ENCODE assay signal across 9 cellular contexts in the genomic region with DNA sequence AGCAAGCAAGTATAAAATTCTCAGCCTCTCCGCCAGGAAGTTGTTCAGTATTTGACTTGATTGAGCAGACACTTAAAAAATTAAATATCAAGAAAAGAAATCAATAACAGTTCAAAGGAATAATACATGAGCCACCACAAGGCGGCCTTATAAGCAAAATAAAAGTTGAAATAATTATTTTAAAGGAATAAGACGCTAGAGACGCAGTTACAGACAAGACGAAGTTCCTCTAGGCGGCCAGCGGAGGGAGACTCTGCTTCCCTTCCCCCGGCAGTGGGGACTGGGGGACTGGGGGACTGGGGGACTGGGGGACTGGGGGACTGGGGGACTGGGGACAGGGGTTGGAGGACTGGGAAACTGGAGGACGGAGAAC. TPM values are rescaled to one million over a fixed set of nuclear protein-coding genes. Genes with fewer than 3 reads are reported as not detected.
DNase-seq lines count a peak whose midpoint lies in the region; ATAC-seq and TF ChIP-seq lines count a peak whose summit lies in the region.
"Had no signal": no experiment of that assay in that cellular context is flagged by ENCODE, and none has a peak within 500 bp of the region (broad histone marks: within the 10 kb centered on the region; RNA-seq: fewer than 3 reads in every experiment).

No MANE protein-coding gene starts in this region.

- no peak overlapping the region for H2BK5ac ChIP-seq in mesendoderm (ENCODE audit: low read length)

- DNase-seq in H4 (ENCODE audit: low spot score), result peak; percentile 53
- peak; percentile 31 for DNase-seq in NCI-H774 (lab: John Stamatoyannopoulos, UW)
- peak; percentile 12 for DNase-seq in epithelial cell of proximal tubule (ENCODE audit: low read depth)
- DNase-seq in mesendoderm, result peak; percentile 68

- H3K27me3 ChIP-seq in mesendoderm (ENCODE audit: insufficient read depth, low read length, poor library complexity), result no peaks in the 10 kb centered on the region

- H3K18ac ChIP-seq in mesendoderm (ENCODE audit: low read length), result no peak overlapping the region

- H4K8ac ChIP-seq in mesendoderm (ENCODE audit: low read depth, low read length), result no peak overlapping the region

- no peak overlapping the region for H4K5ac ChIP-seq in mesendoderm (ENCODE audit: low read length)

- H3K79me2 ChIP-seq in mesendoderm (ENCODE audit: control insufficient read depth, insufficient read depth, low read length), result no peaks in the 10 kb centered on the region

- ATAC-seq in HG02798 (IDR thresholded peaks at IDR 0.05; ENCODE audit: poor library complexity, unreplicated experiment) (no peak), GM19328 (IDR thresholded peaks at IDR 0.05; ENCODE audit: unreplicated experiment) (no peak), HG02610 (IDR thresholded peaks at IDR 0.05; ENCODE audit: unreplicated experiment) (no peak), HG02571 (IDR thresholded peaks at IDR 0.05; ENCODE audit: unreplicated experiment) (no peak)

- H3K9ac ChIP-seq in mesendoderm (ENCODE audit: low read length), result peak overlapping the region; percentile 39

- no CpG with 5 or more reads among the region's 9 CpGs for WGBS in mesendoderm (ENCODE audit: extremely low coverage, insufficient coverage, low lambda C conversion rate)

- H2AK5ac ChIP-seq in mesendoderm (ENCODE audit: low read length), result no peak overlapping the region

- peak overlapping the region; percentile 52 for H3K4me3 ChIP-seq in epithelial cell of proximal tubule (ENCODE audit: low read depth, low read length)
- peak overlapping the region; percentile 41 for H3K4me3 ChIP-seq in mesendoderm (ENCODE audit: low read length)

- H3K4me2 ChIP-seq in mesendoderm (ENCODE audit: low read length), result peak overlapping the region; percentile 40

- TF ChIP-seq CTCF in epithelial cell of proximal tubule (conservative IDR thresholded peaks at IDR 0.05; ENCODE audit: low read depth, low read length), result peak; percentile 54

- no peak overlapping the region for H3K23ac ChIP-seq in mesendoderm (ENCODE audit: low read length)

- no peak overlapping the region for H2BK120ac ChIP-seq in mesendoderm (ENCODE audit: low read depth, low read length)

- H2BK15ac ChIP-seq in mesendoderm (replicated peaks; ENCODE audit: low read depth), result no peak overlapping the region

- H3K4me1 ChIP-seq in mesendoderm (ENCODE audit: control insufficient read depth, low read depth, low read length), result no peaks in the 10 kb centered on the region

- no peak overlapping the region for H3K4ac ChIP-seq in mesendoderm (ENCODE audit: low read depth, low read length)

- H3K36me3 ChIP-seq in mesendoderm (ENCODE audit: control insufficient read depth, insufficient read depth, low read length), result no peaks in the 10 kb centered on the region

- peak overlapping the region; percentile 79 for H3K56ac ChIP-seq in mesendoderm (ENCODE audit: low read length)

- no peaks in the 10 kb centered on the region for H3K79me1 ChIP-seq in mesendoderm (ENCODE audit: low read length)

- H3K27ac ChIP-seq in mesendoderm (ENCODE audit: low read depth, low read length), result no peak overlapping the region

RNA-seq across cellular contexts. Expression of gene CCDC178, which starts 0.5 kb away (rescaled TPM):
- total RNA-seq in H4 (2014; rRNA removed; shearing (Covaris generic)), result not detected in 2 replicates
- total RNA-seq in epithelial cell of proximal tubule, result 0.58 TPM in 1 of 2 replicates, not detected in the other
- 0.06 TPM for polyA plus RNA-seq in mesendoderm (2013, experiment 1 of 2)
- polyA plus RNA-seq in mesendoderm (2013, experiment 2 of 2), result 0.06 TPM
- total RNA-seq: pulmonary artery endothelial cell had no signal

Comparison
In these comparisons a context has a peak if more than half of its experiments do, and no peak if none do; other contexts are left out.
1. DNase-seq: peak in every context shown above with its lines; median percentile 68 in mesendoderm; 53 in H4; 31 in NCI-H774; 12 in epithelial cell of proximal tubule.